ENCODE assay signal across 15 cellular contexts in the genomic region with DNA sequence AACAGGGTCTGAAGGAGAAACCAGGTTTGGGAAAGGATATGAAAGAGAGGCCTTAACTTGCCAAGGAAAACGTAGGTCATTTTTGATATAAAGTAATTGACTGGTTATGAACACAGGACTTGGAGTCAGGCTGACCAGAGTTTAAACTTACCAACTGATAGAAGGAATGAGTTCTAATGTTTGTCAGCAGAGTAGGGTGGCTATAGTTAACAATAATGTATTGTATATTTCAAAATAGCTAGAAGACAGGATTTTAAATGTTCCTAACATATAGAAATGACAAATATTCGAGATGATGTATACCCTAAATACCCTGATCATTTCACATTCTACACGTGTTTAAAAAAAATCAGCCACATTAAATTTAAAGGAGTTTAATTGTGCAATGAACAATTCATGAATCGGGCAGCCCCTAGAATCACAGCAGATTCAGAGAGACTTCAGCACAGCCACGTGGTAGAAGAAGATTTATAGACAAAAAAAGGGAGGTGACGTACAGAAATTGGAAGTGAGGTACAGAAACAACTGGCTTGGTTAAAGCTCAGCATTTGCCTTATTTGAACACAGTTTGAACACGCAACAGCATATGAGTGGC. TPM values are rescaled to one million over a fixed set of nuclear protein-coding genes. Genes with fewer than 3 reads are reported as not detected.
DNase-seq lines count a peak whose midpoint lies in the region; ATAC-seq and TF ChIP-seq lines count a peak whose summit lies in the region.
"Had no signal": no experiment of that assay in that cellular context is flagged by ENCODE, and none has a peak within 500 bp of the region (broad histone marks: within the 10 kb centered on the region; RNA-seq: fewer than 3 reads in every experiment).

No MANE protein-coding gene starts in this region.

- CTCF ChIA-PET in SK-N-SH (lab: Yijun Ruan, JAX): interaction anchor here (0.6 to 3.1 kb wide), 13 partner anchors 10 to 1289 kb away, joined by 3 to 18 read pairs (median 5); no protein-coding TSS in a partner anchor

- H3K9me3 ChIP-seq in SK-N-SH: no peaks in the 10 kb centered on the region
- H3K9me3 ChIP-seq: heart left ventricle, left lung, neutrophil had no signal

- H3K79me2 ChIP-seq in SK-N-SH (ENCODE audit: insufficient read depth): no peaks in the 10 kb centered on the region

- WGBS in SK-N-SH (ENCODE audit: low lambda C conversion rate): 44% methylated on average over 7 of the region's 7 CpGs

- no peak for TF ChIP-seq RAD21 in SK-N-SH (IDR thresholded peaks at IDR 0.05; ENCODE audit: low read length)

- H3K9me3 Mint-ChIP-seq in brain: peaks cover 0 to 12% (median 4%) of the 10 kb centered on the region in 5 experiments
- no peaks in the 10 kb centered on the region for H3K9me3 Mint-ChIP-seq in stimulated activated effector memory CD8-positive, alpha-beta T cell treated with anti-CD3 and anti-CD28 coated beads, Interleukin-12 subunit alpha, Interleukin-12 subunit beta, amount 100 ng/mL, for 72 hours
- H3K9me3 Mint-ChIP-seq: activated T-helper 2 cell treated with anti-CD3 and anti-CD28 coated beads, Interferon-gamma antibody, Interleukin-2, Interleukin-4, amounts not matched to agents 10 μg/mL and 5 μg/mL and 100 μg/mL, durations not matched to agents 14 hours and 24 hours and 36 hours had no signal

- H3K27me3 Mint-ChIP-seq in brain: no peaks in the 10 kb centered on the region

- no peak overlapping the region for H3K4me3 Mint-ChIP-seq in brain
- no peak overlapping the region for H3K4me3 Mint-ChIP-seq in stimulated activated effector memory CD8-positive, alpha-beta T cell treated with anti-CD3 and anti-CD28 coated beads, Interleukin-12 subunit alpha, Interleukin-12 subunit beta, amount 100 ng/mL, for 72 hours

- H3K27ac Mint-ChIP-seq in brain: peak overlapping the region in 4 of 5 experiments; percentile 1 to 62 (median 26)
- H3K27ac Mint-ChIP-seq in stimulated activated effector memory CD8-positive, alpha-beta T cell treated with anti-CD3 and anti-CD28 coated beads, Interleukin-12 subunit alpha, Interleukin-12 subunit beta, amount 100 ng/mL, for 72 hours: peak overlapping the region; percentile 53
- H3K27ac Mint-ChIP-seq: activated T-helper 2 cell treated with anti-CD3 and anti-CD28 coated beads, Interferon-gamma antibody, Interleukin-2, Interleukin-4, amounts not matched to agents 10 μg/mL and 5 μg/mL and 100 μg/mL, durations not matched to agents 14 hours and 24 hours and 36 hours had no signal

- H3K4me3 ChIP-seq in SK-N-SH (ENCODE audit: low read depth in 2 of 2, low read length in 1 of 2): no peak overlapping the region; a peak in 1 of 4 replicates
- H3K4me3 ChIP-seq: heart left ventricle, left lung had no signal

- H3K36me3 Mint-ChIP-seq in brain: no peaks in the 10 kb centered on the region
- H3K36me3 Mint-ChIP-seq in stimulated activated effector memory CD8-positive, alpha-beta T cell treated with anti-CD3 and anti-CD28 coated beads, Interleukin-12 subunit alpha, Interleukin-12 subunit beta, amount 100 ng/mL, for 72 hours: no peaks in the 10 kb centered on the region

- H4K20me1 ChIP-seq in SK-N-SH (ENCODE audit: insufficient read depth): no peaks in the 10 kb centered on the region

- H3K4me2 ChIP-seq in SK-N-SH: no peak overlapping the region
- H3K4me2 ChIP-seq: KMS-11 had no signal

- peaks cover 0 to 5% of the 10 kb centered on the region in 2 experiments; a peak in 1 of 4 replicates for H3K4me1 ChIP-seq in SK-N-SH (ENCODE audit: control insufficient read depth in 1 of 2, insufficient read depth in 2 of 2, low read depth in 1 of 2, low read length in 1 of 2)

- H3F3A ChIP-seq in SK-N-SH (replicated peaks; ENCODE audit: insufficient read depth): no peaks in the 10 kb centered on the region

- H3K27me3 ChIP-seq in SK-N-SH (ENCODE audit: insufficient read depth): no peaks in the 10 kb centered on the region
- H3K27me3 ChIP-seq: brain microvascular endothelial cell, heart left ventricle, left lung had no signal

- ATAC-seq in SK-N-SH treated with all-trans-retinoic acid at 6 μM for 48 hours (peak; percentile 52; the same call in 2 of the 3 replicates), HG03175 (IDR thresholded peaks at IDR 0.05; ENCODE audit: unreplicated experiment) (peak; percentile 18)
- peak; percentile 29 for ATAC-seq in stimulated activated effector memory CD8-positive, alpha-beta T cell treated with anti-CD3 and anti-CD28 coated beads, Interleukin-12 subunit alpha, Interleukin-12 subunit beta, amount 100 ng/mL, for 72 hours

- TF ChIP-seq CTCF in SK-N-SH (IDR thresholded peaks at IDR 0.05) (no peak), brain (conservative IDR thresholded peaks at IDR 0.05) (peak in 1 of 2 experiments; percentile 35)

- H3K9me2 ChIP-seq in SK-N-SH: no peaks in the 10 kb centered on the region

- no peak overlapping the region for H2AFZ ChIP-seq in SK-N-SH (ENCODE audit: low read depth)

- H3K27ac ChIP-seq in SK-N-SH (ENCODE audit: low read depth in 2 of 2, low read length in 1 of 2): no peak overlapping the region
- H3K27ac ChIP-seq: brain microvascular endothelial cell, heart left ventricle, KMS-11, left lung, neutrophil had no signal

- no peaks in the 10 kb centered on the region for H3K36me3 ChIP-seq in SK-N-SH (replicated peaks in 1 of 2; ENCODE audit: control insufficient read depth in 1 of 2, insufficient read depth in 2 of 2, low read length in 1 of 2)
- H3K36me3 ChIP-seq: brain microvascular endothelial cell, heart left ventricle, left lung, neutrophil had no signal

- DNase-seq in SK-N-SH (no peak), SKM-1 treated with dmso at 0.1 percent for 144 hours (lab: John Stamatoyannopoulos, UW; ENCODE audit: unreplicated experiment) (no peak), NCI-H2171 treated with DMSO at 0.1 percent for 48 hours (lab: John Stamatoyannopoulos, UW) (no peak), DMS53 (lab: John Stamatoyannopoulos, UW) (no peak)
- no peak for DNase-seq in stimulated activated effector memory CD8-positive, alpha-beta T cell treated with anti-CD3 and anti-CD28 coated beads, Interleukin-12 subunit alpha, Interleukin-12 subunit beta, amount 100 ng/mL, for 72 hours (ENCODE audit: low spot score in 2 of 2)
- DNase-seq: NCI-H187 treated with DMSO at 0.1 percent for 48 hours had no signal

- H3K4me1 Mint-ChIP-seq in brain: peaks cover 14% of the 10 kb centered on the region
- peaks cover 16% of the 10 kb centered on the region for H3K4me1 Mint-ChIP-seq in stimulated activated effector memory CD8-positive, alpha-beta T cell treated with anti-CD3 and anti-CD28 coated beads, Interleukin-12 subunit alpha, Interleukin-12 subunit beta, amount 100 ng/mL, for 72 hours

- POLR2A ChIA-PET in SK-N-SH (lab: Yijun Ruan, JAX): no interaction called here

- no peak for TF ChIP-seq EP300 in SK-N-SH (IDR thresholded peaks at IDR 0.05; ENCODE audit: borderline replicate concordance in 1 of 2, low read depth in 1 of 2, low read length in 1 of 2)

- H3K9ac ChIP-seq in SK-N-SH: no peak overlapping the region
- H3K9ac ChIP-seq: KMS-11 had no signal

TF ChIP-seq in SK-N-SH treated with all-trans-retinoic acid at 6 μM for 48 hours, 23 proteins besides CTCF, POLR2A, EP300 and RAD21 (continues in another document):
- no peak for TF ChIP-seq ZNF8 (CRISPR knock-in tag; IDR thresholded peaks at IDR 0.05)
- TF ChIP-seq, protein P1, sequence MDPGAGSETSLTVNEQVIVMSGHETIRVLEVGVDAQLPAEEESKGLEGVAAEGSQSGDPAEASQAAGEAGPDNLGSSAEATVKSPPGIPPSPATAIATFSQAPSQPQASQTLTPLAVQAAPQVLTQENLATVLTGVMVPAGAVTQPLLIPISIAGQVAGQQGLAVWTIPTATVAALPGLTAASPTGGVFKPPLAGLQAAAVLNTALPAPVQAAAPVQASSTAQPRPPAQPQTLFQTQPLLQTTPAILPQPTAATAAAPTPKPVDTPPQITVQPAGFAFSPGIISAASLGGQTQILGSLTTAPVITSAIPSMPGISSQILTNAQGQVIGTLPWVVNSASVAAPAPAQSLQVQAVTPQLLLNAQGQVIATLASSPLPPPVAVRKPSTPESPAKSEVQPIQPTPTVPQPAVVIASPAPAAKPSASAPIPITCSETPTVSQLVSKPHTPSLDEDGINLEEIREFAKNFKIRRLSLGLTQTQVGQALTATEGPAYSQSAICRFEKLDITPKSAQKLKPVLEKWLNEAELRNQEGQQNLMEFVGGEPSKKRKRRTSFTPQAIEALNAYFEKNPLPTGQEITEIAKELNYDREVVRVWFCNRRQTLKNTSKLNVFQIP (CRISPR knock-in tag; IDR thresholded peaks at IDR 0.05; ENCODE audit: borderline replicate concordance, low read depth): no peak
- TF ChIP-seq PPARA (CRISPR knock-in tag; IDR thresholded peaks at IDR 0.05; ENCODE audit: borderline replicate concordance): no peak
- no peak for TF ChIP-seq ISL1 (CRISPR knock-in tag; IDR thresholded peaks at IDR 0.05)
- TF ChIP-seq ZNF70 (CRISPR knock-in tag; IDR thresholded peaks at IDR 0.05): no peak
- TF ChIP-seq TCF4 (CRISPR knock-in tag; IDR thresholded peaks at IDR 0.05; ENCODE audit: borderline replicate concordance): no peak
- no peak for TF ChIP-seq ESRRG (CRISPR knock-in tag; IDR thresholded peaks at IDR 0.05)

TF ChIP-seq in SK-N-SH, 30 proteins besides CTCF, POLR2A, EP300 and RAD21:
- no peak for TF ChIP-seq TAF1 (IDR thresholded peaks at IDR 0.05; ENCODE audit: borderline replicate concordance, low read depth, low read length)
- TF ChIP-seq RCOR1 (IDR thresholded peaks at IDR 0.05; ENCODE audit: low read length): no peak
- no peak for TF ChIP-seq RXRA (IDR thresholded peaks at IDR 0.05; ENCODE audit: borderline replicate concordance, low read depth)

RNA-seq across cellular contexts. Expression of a gene that starts 52.5 kb away (rescaled TPM):
- polyA plus RNA-seq in SK-N-SH (2012; rRNA removed) (not detected in 2 replicates), brain (ENCODE audit: insufficient read depth, low read depth, low replicate concordance) (not detected)
- not detected in 2 replicates for polyA plus RNA-seq in SK-N-SH (2012; cell fraction: cytosol; rRNA removed)
- polyA plus RNA-seq in SK-N-SH (2012; cell fraction: nucleus; rRNA removed): not detected in 2 replicates
- polyA plus RNA-seq: heart left ventricle had no signal
